In the genomic region with DNA sequence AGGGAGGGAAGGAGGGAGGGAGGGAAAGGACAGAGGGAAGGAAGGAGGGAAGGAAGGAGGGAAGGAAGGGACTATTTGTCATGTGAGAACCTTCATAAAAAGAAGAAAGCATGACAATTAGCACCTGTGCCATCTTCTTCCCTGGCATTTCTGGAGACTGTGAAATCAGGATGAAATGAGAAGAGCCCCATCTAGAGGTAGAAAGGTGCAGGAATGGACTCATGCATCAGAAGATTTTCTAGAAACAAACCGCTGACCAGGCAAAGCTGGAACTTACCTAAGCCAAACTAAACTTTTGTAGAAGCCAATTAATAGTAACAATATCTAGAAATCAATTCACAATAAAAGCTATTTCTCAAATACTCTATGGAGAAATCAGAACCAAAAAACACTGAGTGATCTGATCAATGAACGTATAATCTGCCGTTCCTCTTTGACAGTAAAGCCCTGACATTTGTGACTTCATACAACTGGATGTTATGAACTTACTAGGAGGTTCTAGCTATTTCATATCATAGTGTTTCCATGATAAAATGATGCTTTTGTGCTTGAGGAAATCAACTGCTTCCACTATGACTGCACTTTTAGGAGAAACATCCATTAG, we compare ENCODE assay signal across 1 cellular context.
TF ChIP-seq lines count a peak whose summit lies in the region.

No MANE protein-coding gene starts in this region.

TF ChIP-seq in HepG2, 621 proteins besides CTCF, POLR2A, EP300 and RAD21:
- TF ChIP-seq HNRNPK (IDR thresholded peaks at IDR 0.05; ENCODE audit: low read depth, low read length, poor library complexity, severe bottlenecking) (peak; percentile 10), MAFF (IDR thresholded peaks at IDR 0.05; ENCODE audit: low read depth, low read length) (peak; percentile 76), HNRNPLL (IDR thresholded peaks at IDR 0.05; ENCODE audit: low read depth, low read length, poor library complexity, severe bottlenecking) (no peak), MAFK (conservative IDR thresholded peaks at IDR 0.05 in 1 of 2, IDR thresholded peaks at IDR 0.05 in 1 of 2; ENCODE audit: low read length in 2 of 2) (peak; percentile 84 to 87), STAG1 (CRISPR knock-in tag; IDR thresholded peaks at IDR 0.05) (peak; percentile 74), SMAD3 (CRISPR knock-in tag; IDR thresholded peaks at IDR 0.05) (no peak), SMC3 (IDR thresholded peaks at IDR 0.05; ENCODE audit: low read length) (peak; percentile 67; the same call in 1 of the 2 replicates)
